ENCODE assay signal across 8 cellular contexts in genomic region chr3:182682263-182683229, GRCh38.
A peak's percentile ranks its signal among the peaks of the same experiment; 100 is the strongest.
DNase-seq lines count a peak whose midpoint lies in the region; ATAC-seq, FAIRE-seq and TF ChIP-seq lines count a peak whose summit lies in the region.

No MANE protein-coding gene starts in this region.

- H3K27me3 ChIP-seq in CD4-positive, CD25-positive, alpha-beta regulatory T cell (ENCODE audit: control insufficient read depth, insufficient read depth, low read length) = peaks cover 32% of the 10 kb centered on the region
- peaks cover 30% of the 10 kb centered on the region for H3K27me3 ChIP-seq in PC-3 (ENCODE audit: low read length)

- peak overlapping the region; percentile 43 to 91 (median 76) for H3K4me3 Mint-ChIP-seq in CD4-positive, CD25-positive, alpha-beta regulatory T cell

- peak overlapping the region; percentile 94 for H2AFZ ChIP-seq in PC-3 (ENCODE audit: low read length)

- FAIRE-seq in GM19239 (lab: Jason Lieb, UNC) = peak; percentile 93

- no peaks in the 10 kb centered on the region for H3K36me3 Mint-ChIP-seq in CD4-positive, CD25-positive, alpha-beta regulatory T cell

- ATAC-seq in CD4-positive, CD25-positive, alpha-beta regulatory T cell (ENCODE audit: low read depth in 2 of 2) = peak; percentile 74 to 75
- peak; percentile 78 for ATAC-seq in HG03378 (IDR thresholded peaks at IDR 0.05; ENCODE audit: unreplicated experiment)
- ATAC-seq in PC-3 = peak; percentile 62
- ATAC-seq in omental fat pad (ENCODE audit: low FRiP score) = peak; percentile 69

- intact Hi-C loops in PC-3 (cut with micrococcal nuclease) = loop anchor here (1.0 to 10.0 kb wide), 10 partner anchors 56 to 1878 kb away; no protein-coding TSS in a partner anchor

- H3K79me2 ChIP-seq in PC-3 (ENCODE audit: low read length) = no peaks in the 10 kb centered on the region

- peak overlapping the region; percentile 23; the same call in 1 of the 2 replicates for H3K9ac ChIP-seq in PC-3 (ENCODE audit: low read length)

- POLR2A ChIA-PET in PC-3 (lab: Charles Lee; ENCODE audit: unreplicated experiment) = no interaction called here

- no peaks in the 10 kb centered on the region for H3K9me2 ChIP-seq in PC-3 (replicated peaks; ENCODE audit: low read length)

- H3K4me1 Mint-ChIP-seq in CD4-positive, CD25-positive, alpha-beta regulatory T cell = peaks cover 6 to 12% (median 7%) of the 10 kb centered on the region in 4 donors

- H3K36me3 ChIP-seq in CD4-positive, CD25-positive, alpha-beta regulatory T cell (ENCODE audit: control insufficient read depth, insufficient read depth, low read length) = no peaks in the 10 kb centered on the region
- no peaks in the 10 kb centered on the region for H3K36me3 ChIP-seq in PC-3 (ENCODE audit: low read depth, low read length)

- peak overlapping the region; percentile 95 for H3K4me2 ChIP-seq in PC-3 (ENCODE audit: low read length)

- no peaks in the 10 kb centered on the region for H3K9me3 Mint-ChIP-seq in CD4-positive, CD25-positive, alpha-beta regulatory T cell

- peak; percentile 17 to 62 (median 48) for DNase-seq in CD4-positive, CD25-positive, alpha-beta regulatory T cell
- peak; percentile 41 for DNase-seq in GM19239 (ENCODE audit: insufficient read length, low spot score)
- DNase-seq in PC-3 = peak; percentile 40
- DNase-seq in activated gamma-delta T cell (lab: John Stamatoyannopoulos, UW) = peak; percentile 26
- peak; percentile 62 for DNase-seq in globus pallidus (ENCODE audit: low spot score)
- DNase-seq in omental fat pad (ENCODE audit: low spot score) = no peak
- DNase-seq in ureter (ENCODE audit: low spot score) = peak; percentile 53

- H3K27ac Mint-ChIP-seq in CD4-positive, CD25-positive, alpha-beta regulatory T cell = peak overlapping the region in 2 of 3 donors; percentile 48 to 55

- H3K27ac ChIP-seq in CD4-positive, CD25-positive, alpha-beta regulatory T cell (ENCODE audit: insufficient read depth, low read length, poor library complexity, severe bottlenecking) = no peak overlapping the region
- no peak overlapping the region for H3K27ac ChIP-seq in PC-3 (ENCODE audit: low read length)

- no peaks in the 10 kb centered on the region for H3F3A ChIP-seq in PC-3 (ENCODE audit: low read length, unreplicated experiment)

- peaks cover 57% of the 10 kb centered on the region for H3K27me3 Mint-ChIP-seq in CD4-positive, CD25-positive, alpha-beta regulatory T cell

- H3K4me3 ChIP-seq in CD4-positive, CD25-positive, alpha-beta regulatory T cell (ENCODE audit: low read depth, low read length) = peak overlapping the region; percentile 59
- peak overlapping the region; percentile 80 for H3K4me3 ChIP-seq in PC-3 (ENCODE audit: low read length)

- H3K4me1 ChIP-seq in CD4-positive, CD25-positive, alpha-beta regulatory T cell (ENCODE audit: control insufficient read depth, insufficient read depth, low read length, poor library complexity, severe bottlenecking) = peaks cover 16% of the 10 kb centered on the region
- H3K4me1 ChIP-seq in PC-3 (ENCODE audit: insufficient read depth, low read length) = peaks cover 13% of the 10 kb centered on the region; the same call in 1 of the 2 replicates

- CTCF ChIA-PET in PC-3 (lab: Charles Lee) = no interaction called here

- H4K20me1 ChIP-seq in PC-3 (ENCODE audit: low read length) = no peaks in the 10 kb centered on the region

- no peaks in the 10 kb centered on the region for H3K9me3 ChIP-seq in CD4-positive, CD25-positive, alpha-beta regulatory T cell (ENCODE audit: control insufficient read depth in 2 of 2, low read length in 2 of 2)
- H3K9me3 ChIP-seq in PC-3 (ENCODE audit: low read length) = no peaks in the 10 kb centered on the region

- TF ChIP-seq CTCF in PC-3 (conservative IDR thresholded peaks at IDR 0.05; ENCODE audit: low read depth, low read length) (peak; percentile 36; the same call in 1 of the 2 replicates), omental fat pad (IDR thresholded peaks at IDR 0.05) (no peak)

- BruUV-seq in PC-3 (replicated peaks; lab: Mats Ljungman, UMichigan) = no TSS peak
